ENCODE assay signal across 31 cellular contexts in genomic region chr20:17010181-17010580, GRCh38.
"Had no signal": no experiment of that assay in that cellular context is flagged by ENCODE, and none has a peak within 500 bp of the region (broad histone marks: within the 10 kb centered on the region; RNA-seq: fewer than 3 reads in every experiment).

No MANE protein-coding gene starts in this region.

- DNase-seq: activated B cell treated with CpG ODN at 0.5 μM for 24 hours; activated CD4-positive, alpha-beta memory T cell treated with anti-CD3 and anti-CD28 coated beads for 36 hours; activated CD4-positive, alpha-beta T cell treated with anti-CD3 and anti-CD28 coated beads for 4 hours; activated CD4-positive, alpha-beta T cell treated with anti-CD3 and anti-CD28 coated beads, Interleukin-2, amount 10 ng/mL, durations not matched to agents 24 days and 14 days; activated CD4-positive, alpha-beta T cell treated with anti-CD3 and anti-CD28 coated beads, Interleukin-2, amount 50 U/mL, for 1 hour; activated CD4-positive, alpha-beta T cell treated with anti-CD3 and anti-CD28 coated beads, Interleukin-2, amount 50 U/mL, for 4 hours; activated CD4-positive, CD25-positive, alpha-beta regulatory T cell treated with anti-CD3 and anti-CD28 coated beads, Interleukin-2, amount 50 U/mL, for 72 hours; activated CD8-positive, alpha-beta memory T cell treated with anti-CD3 and anti-CD28 coated beads, Interleukin-2, amount 50 U/mL, for 4 hours; activated CD8-positive, alpha-beta T cell treated with anti-CD3 and anti-CD28 coated beads for 36 hours; activated effector memory CD4-positive, alpha-beta T cell treated with anti-CD3 and anti-CD28 coated beads, Interleukin-2, amount 50 U/mL, for 16 hours; activated gamma-delta T cell treated with Interleukin-2 at 50 U/mL for 16 hours; activated naive CD4-positive, alpha-beta T cell; activated naive CD4-positive, alpha-beta T cell treated with anti-CD3 and anti-CD28 coated beads for 36 hours; activated naive CD4-positive, alpha-beta T cell treated with anti-CD3 and anti-CD28 coated beads, Interleukin-2, amount 50 U/mL, for 16 hours; activated naive CD8-positive, alpha-beta T cell treated with anti-CD3 and anti-CD28 coated beads for 36 hours; activated T-cell treated with anti-CD3 and anti-CD28 coated beads for 4 hours; activated T-cell treated with anti-CD3 and anti-CD28 coated beads, Interleukin-2, amount 50 U/mL, for 1 hour; activated T-cell treated with anti-CD3 and anti-CD28 coated beads, Interleukin-2, amount 50 U/mL, for 4 hours; activated T-cell treated with anti-CD3 and anti-CD28 coated beads, Interleukin-2, amount 50 U/mL, for 72 hours; adrenal gland; amniotic stem cell; aorta; body of pancreas; brain microvascular endothelial cell; central memory CD4-positive, alpha-beta T cell; T-helper 2 cell; T-helper 9 cell had no signal

- H3K9me3 ChIP-seq: adrenal gland, body of pancreas, breast epithelium had no signal

- ATAC-seq: activated CD8-positive, alpha-beta T cell treated with anti-CD3 and anti-CD28 coated beads for 36 hours; activated naive CD4-positive, alpha-beta T cell treated with anti-CD3 and anti-CD28 coated beads, Interleukin-2, amount 50 U/mL, for 72 hours; activated T-cell treated with anti-CD3 and anti-CD28 coated beads, Interleukin-2, amount 50 U/mL, for 4 hours; activated T-cell treated with anti-CD3 and anti-CD28 coated beads, Interleukin-2, amount 50 U/mL, for 72 hours; activated T-helper 17 cell treated with anti-CD3 and anti-CD28 coated beads, Interleukin-2, amount 50 U/mL, for 72 hours; body of pancreas had no signal

- H3K4me1 ChIP-seq: adrenal gland, body of pancreas, breast epithelium had no signal

- H3K36me3 ChIP-seq: adrenal gland, brain microvascular endothelial cell, breast epithelium had no signal

- H3K27ac ChIP-seq: adrenal gland, body of pancreas, brain microvascular endothelial cell, breast epithelium, VCaP had no signal

- H3K27me3 ChIP-seq: adrenal gland, body of pancreas, brain microvascular endothelial cell had no signal

- H3K4me3 ChIP-seq: adrenal gland, body of pancreas, breast epithelium had no signal
